ENCODE assay signal across 1 cellular context in genomic region chr17:66507982-66508760, GRCh38.
A peak's percentile ranks its signal among the peaks of the same experiment; 100 is the strongest.
TF ChIP-seq lines count a peak whose summit lies in the region.

No MANE protein-coding gene starts in this region.

TF ChIP-seq in A549, 52 proteins besides CTCF, POLR2A, EP300 and RAD21 (continued from another document):
- TF ChIP-seq PBX3 (IDR thresholded peaks at IDR 0.05) (no peak), TP53 (CRISPR knock-in tag; IDR thresholded peaks at IDR 0.05) (no peak), EHMT2 (IDR thresholded peaks at IDR 0.05; ENCODE audit: low read depth) (no peak), MAX (IDR thresholded peaks at IDR 0.05) (no peak), PHF8 (IDR thresholded peaks at IDR 0.05; ENCODE audit: borderline replicate concordance, low read depth) (no peak), HEYL (CRISPR knock-in tag; IDR thresholded peaks at IDR 0.05) (no peak), NR3C1 (IDR thresholded peaks at IDR 0.05) (no peak), HMGXB4 (CRISPR knock-in tag; IDR thresholded peaks at IDR 0.05; ENCODE audit: borderline replicate concordance) (no peak), KDM1A (IDR thresholded peaks at IDR 0.05; ENCODE audit: low read depth) (no peak), FOSL2 (IDR thresholded peaks at IDR 0.05) (peak; percentile 0; the same call in 1 of the 2 replicates), FOSL2 (CRISPR knock-in tag; IDR thresholded peaks at IDR 0.05) (no peak), SMC3 (IDR thresholded peaks at IDR 0.05) (no peak), CBX2 (IDR thresholded peaks at IDR 0.05; ENCODE audit: borderline replicate concordance, low read depth) (no peak), EHF (CRISPR knock-in tag; IDR thresholded peaks at IDR 0.05) (no peak)
